Comparison of ENCODE assay signal across 17 cellular contexts in the genomic region with DNA sequence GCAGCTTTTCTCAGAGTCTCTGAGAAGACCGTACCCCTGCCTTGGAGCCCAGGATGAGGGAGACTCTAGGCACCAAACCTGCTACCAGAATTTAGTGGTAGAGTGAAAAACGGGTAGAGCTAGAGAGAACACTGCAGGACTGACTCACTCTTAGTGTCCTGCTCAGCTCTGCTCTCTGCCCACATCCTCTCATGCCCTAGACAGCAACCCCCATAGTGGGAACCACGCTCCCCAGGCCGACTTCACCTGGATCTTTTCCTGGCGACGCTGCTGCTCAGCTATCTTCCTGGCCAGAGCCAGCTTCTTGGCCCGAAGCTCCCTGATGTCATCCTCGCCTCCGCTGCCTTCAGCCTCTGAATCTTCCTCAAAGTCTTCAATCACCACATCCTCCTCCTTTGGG. TPM values are rescaled to one million over a fixed set of nuclear protein-coding genes. Genes with fewer than 3 reads are reported as not detected.
DNase-seq lines count a peak whose midpoint lies in the region; ATAC-seq, FAIRE-seq and TF ChIP-seq lines count a peak whose summit lies in the region.
"Had no signal": no experiment of that assay in that cellular context is flagged by ENCODE, and none has a peak within 500 bp of the region (broad histone marks: within the 10 kb centered on the region; RNA-seq: fewer than 3 reads in every experiment).

No MANE protein-coding gene starts in this region.

- H3K27me3 ChIP-seq in testis, result no peaks in the 10 kb centered on the region
- H3K27me3 ChIP-seq: thyroid gland had no signal

- no peaks in the 10 kb centered on the region for H3K27me3 Mint-ChIP-seq in activated naive CD8-positive, alpha-beta T cell treated with anti-CD3 and anti-CD28 coated beads, Interleukin-2, amount 10 ng/mL, durations not matched to agents 7 days and 5 days
- H3K27me3 Mint-ChIP-seq in activated naive CD8-positive, alpha-beta T cell treated with anti-CD3 and anti-CD28 coated beads for 36 hours, result no peaks in the 10 kb centered on the region
- H3K27me3 Mint-ChIP-seq in activated T-helper 1 cell treated with anti-CD3 and anti-CD28 coated beads, Interleukin-12 subunit alpha, Interleukin-12 subunit beta, Interleukin-2, Interleukin-4 antibody, amounts not matched to agents 30 ng/mL and 10 ng/mL and 1 ng/mL, durations not matched to agents 14 hours and 24 hours and 36 hours (ENCODE audit: insufficient read depth), result no peaks in the 10 kb centered on the region
- H3K27me3 Mint-ChIP-seq: B cell had no signal

- POLR2A ChIA-PET in activated naive CD8-positive, alpha-beta T cell treated with anti-CD3 and anti-CD28 coated beads, Interleukin-2, amount 10 ng/mL, durations not matched to agents 7 days and 5 days (lab: Charles Lee), result interaction anchor here (0.6 to 3.8 kb wide), 6 partner anchors 10 to 148 kb away, joined by 3 to 12 read pairs (median 5); no protein-coding TSS in a partner anchor

- H3K9me3 Mint-ChIP-seq in activated naive CD8-positive, alpha-beta T cell treated with anti-CD3 and anti-CD28 coated beads, Interleukin-2, amount 10 ng/mL, durations not matched to agents 7 days and 5 days, result no peaks in the 10 kb centered on the region
- H3K9me3 Mint-ChIP-seq in activated naive CD8-positive, alpha-beta T cell treated with anti-CD3 and anti-CD28 coated beads for 36 hours, result no peaks in the 10 kb centered on the region
- no peaks in the 10 kb centered on the region for H3K9me3 Mint-ChIP-seq in activated T-helper 1 cell treated with anti-CD3 and anti-CD28 coated beads, Interleukin-12 subunit alpha, Interleukin-12 subunit beta, Interleukin-2, Interleukin-4 antibody, amounts not matched to agents 30 ng/mL and 10 ng/mL and 1 ng/mL, durations not matched to agents 14 hours and 24 hours and 36 hours
- H3K9me3 Mint-ChIP-seq: GM23338 had no signal

- intact Hi-C loops in activated T-helper 1 cell treated with anti-CD3 and anti-CD28 coated beads, Interleukin-12 subunit alpha, Interleukin-12 subunit beta, Interleukin-2, Interleukin-4 antibody, amounts not matched to agents 30 ng/mL and 10 ng/mL and 1 ng/mL, durations not matched to agents 14 hours and 24 hours and 36 hours (cut with micrococcal nuclease), result no loop called here
- intact Hi-C loops in testis (cut with DNase I; ENCODE audit: low total_unique reads), result no loop called here

- no peak for DNase-seq in activated naive CD8-positive, alpha-beta T cell treated with anti-CD3 and anti-CD28 coated beads, Interleukin-2, amount 10 ng/mL, durations not matched to agents 7 days and 5 days
- no peak for DNase-seq in activated naive CD8-positive, alpha-beta T cell treated with anti-CD3 and anti-CD28 coated beads for 36 hours
- DNase-seq in activated T-helper 1 cell treated with anti-CD3 and anti-CD28 coated beads, Interleukin-12 subunit alpha, Interleukin-12 subunit beta, Interleukin-2, Interleukin-4 antibody, amounts not matched to agents 30 ng/mL and 10 ng/mL and 1 ng/mL, durations not matched to agents 14 hours and 24 hours and 36 hours (ENCODE audit: low spot score), result no peak
- DNase-seq in iris pigment epithelial cell (ENCODE audit: low read depth) (peak; percentile 65), testis (no peak), NCI-H748 treated with DMSO at 0.1 percent for 48 hours (lab: John Stamatoyannopoulos, UW) (no peak), GM12892 (ENCODE audit: insufficient read length) (no peak), substantia nigra (lab: John Stamatoyannopoulos, UW) (no peak)
- DNase-seq: KBM-7, NCI-H2107, thyroid gland had no signal

- no peaks in the 10 kb centered on the region for H3K9me3 ChIP-seq in testis
- H3K9me3 ChIP-seq: thyroid gland had no signal

- H3K4me1 Mint-ChIP-seq in activated naive CD8-positive, alpha-beta T cell treated with anti-CD3 and anti-CD28 coated beads, Interleukin-2, amount 10 ng/mL, durations not matched to agents 7 days and 5 days, result peaks cover 43% of the 10 kb centered on the region
- peaks cover 20% of the 10 kb centered on the region for H3K4me1 Mint-ChIP-seq in activated naive CD8-positive, alpha-beta T cell treated with anti-CD3 and anti-CD28 coated beads for 36 hours
- H3K4me1 Mint-ChIP-seq in activated T-helper 1 cell treated with anti-CD3 and anti-CD28 coated beads, Interleukin-12 subunit alpha, Interleukin-12 subunit beta, Interleukin-2, Interleukin-4 antibody, amounts not matched to agents 30 ng/mL and 10 ng/mL and 1 ng/mL, durations not matched to agents 14 hours and 24 hours and 36 hours (ENCODE audit: low read depth), result peaks cover 54% of the 10 kb centered on the region

- H3K4me1 ChIP-seq in testis, result peaks cover 56% of the 10 kb centered on the region

- FAIRE-seq in GM12892 (lab: Jason Lieb, UNC), result no peak
- FAIRE-seq: colon, frontal cortex, TTC549 had no signal

- no peak overlapping the region for H3K4me3 ChIP-seq in testis
- H3K4me3 ChIP-seq: GM23338, lung, thyroid gland had no signal

- peaks cover 51% of the 10 kb centered on the region for H3K36me3 Mint-ChIP-seq in activated naive CD8-positive, alpha-beta T cell treated with anti-CD3 and anti-CD28 coated beads, Interleukin-2, amount 10 ng/mL, durations not matched to agents 7 days and 5 days
- H3K36me3 Mint-ChIP-seq in activated naive CD8-positive, alpha-beta T cell treated with anti-CD3 and anti-CD28 coated beads for 36 hours, result peaks cover 51% of the 10 kb centered on the region
- H3K36me3 Mint-ChIP-seq in activated T-helper 1 cell treated with anti-CD3 and anti-CD28 coated beads, Interleukin-12 subunit alpha, Interleukin-12 subunit beta, Interleukin-2, Interleukin-4 antibody, amounts not matched to agents 30 ng/mL and 10 ng/mL and 1 ng/mL, durations not matched to agents 14 hours and 24 hours and 36 hours (ENCODE audit: low read depth), result peaks cover 34% of the 10 kb centered on the region

- TF ChIP-seq CTCF in testis (IDR thresholded peaks at IDR 0.05), result no peak

- H3K27ac ChIP-seq in testis, result peak overlapping the region; percentile 16 to 82
- H3K27ac ChIP-seq in substantia nigra (ENCODE audit: low read depth, low read length, poor library complexity, severe bottlenecking), result no peak overlapping the region

- H3K4me3 Mint-ChIP-seq in activated naive CD8-positive, alpha-beta T cell treated with anti-CD3 and anti-CD28 coated beads, Interleukin-2, amount 10 ng/mL, durations not matched to agents 7 days and 5 days, result peak overlapping the region; percentile 2
- H3K4me3 Mint-ChIP-seq in activated naive CD8-positive, alpha-beta T cell treated with anti-CD3 and anti-CD28 coated beads for 36 hours, result no peak overlapping the region
- H3K4me3 Mint-ChIP-seq in activated T-helper 1 cell treated with anti-CD3 and anti-CD28 coated beads, Interleukin-12 subunit alpha, Interleukin-12 subunit beta, Interleukin-2, Interleukin-4 antibody, amounts not matched to agents 30 ng/mL and 10 ng/mL and 1 ng/mL, durations not matched to agents 14 hours and 24 hours and 36 hours, result no peak overlapping the region
- H3K4me3 Mint-ChIP-seq: B cell, GM23338 had no signal

- TF ChIP-seq POLR2A in testis (IDR thresholded peaks at IDR 0.05) (no peak), GM12892 (IDR thresholded peaks at IDR 0.05; ENCODE audit: low read depth, low read length) (no peak)

- peak overlapping the region; percentile 81 for H3K27ac Mint-ChIP-seq in activated naive CD8-positive, alpha-beta T cell treated with anti-CD3 and anti-CD28 coated beads, Interleukin-2, amount 10 ng/mL, durations not matched to agents 7 days and 5 days
- H3K27ac Mint-ChIP-seq in activated naive CD8-positive, alpha-beta T cell treated with anti-CD3 and anti-CD28 coated beads for 36 hours, result no peak overlapping the region
- H3K27ac Mint-ChIP-seq in activated T-helper 1 cell treated with anti-CD3 and anti-CD28 coated beads, Interleukin-12 subunit alpha, Interleukin-12 subunit beta, Interleukin-2, Interleukin-4 antibody, amounts not matched to agents 30 ng/mL and 10 ng/mL and 1 ng/mL, durations not matched to agents 14 hours and 24 hours and 36 hours, result peak overlapping the region; percentile 7
- H3K27ac Mint-ChIP-seq: B cell, GM23338 had no signal

- 83 to 97% methylated on average over 9 of the region's 9 CpGs for WGBS in testis, 2 donors

- no peaks in the 10 kb centered on the region for H3K36me3 ChIP-seq in testis (ENCODE audit: low read depth, missing control alignments)

- ATAC-seq in activated naive CD8-positive, alpha-beta T cell treated with anti-CD3 and anti-CD28 coated beads, Interleukin-2, amount 10 ng/mL, durations not matched to agents 7 days and 5 days (ENCODE audit: low read depth), result peak; percentile 72
- ATAC-seq: GM23338 had no signal

RNA-seq across cellular contexts. Expression of gene HIC1, which starts 26.7 kb away (rescaled TPM):
- total RNA-seq in activated naive CD8-positive, alpha-beta T cell treated with anti-CD3 and anti-CD28 coated beads, Interleukin-2, amount 10 ng/mL, durations not matched to agents 7 days and 5 days, result 10 to 100 TPM; 62.1 to 64.3 TPM
- total RNA-seq in activated naive CD8-positive, alpha-beta T cell treated with anti-CD3 and anti-CD28 coated beads for 36 hours, result 10 to 100 TPM; 36.7 to 37.8 TPM
- 45.6 and 47.0 TPM in 2 replicates for total RNA-seq in activated T-helper 1 cell treated with anti-CD3 and anti-CD28 coated beads, Interleukin-12 subunit alpha, Interleukin-12 subunit beta, Interleukin-2, Interleukin-4 antibody, amounts not matched to agents 30 ng/mL and 10 ng/mL and 1 ng/mL, durations not matched to agents 14 hours and 24 hours and 36 hours
- total RNA-seq in testis, result 10 to 100 TPM; 36.1 to 38.4 TPM
- 8.7 TPM for polyA plus RNA-seq in testis (ENCODE audit: insufficient read depth, low read depth, low replicate concordance)
- 8.3 TPM for polyA plus RNA-seq in GM12892 (2012; ENCODE audit: missing spikeins)

RNA-seq across cellular contexts. Expression of gene OVCA2, which starts 39.7 kb away (rescaled TPM):
- 10 to 100 TPM; 32.0 to 35.5 TPM for total RNA-seq in activated naive CD8-positive, alpha-beta T cell treated with anti-CD3 and anti-CD28 coated beads, Interleukin-2, amount 10 ng/mL, durations not matched to agents 7 days and 5 days
- total RNA-seq in activated naive CD8-positive, alpha-beta T cell treated with anti-CD3 and anti-CD28 coated beads for 36 hours, result 10 to 100 TPM; 38.4 to 39.0 TPM
- 43.9 and 44.0 TPM in 2 replicates for total RNA-seq in activated T-helper 1 cell treated with anti-CD3 and anti-CD28 coated beads, Interleukin-12 subunit alpha, Interleukin-12 subunit beta, Interleukin-2, Interleukin-4 antibody, amounts not matched to agents 30 ng/mL and 10 ng/mL and 1 ng/mL, durations not matched to agents 14 hours and 24 hours and 36 hours
- total RNA-seq in testis, result 10 to 100 TPM; 46.3 to 55.1 TPM
- 46.3 TPM for polyA plus RNA-seq in testis (ENCODE audit: insufficient read depth, low read depth, low replicate concordance)
- 19.0 TPM for polyA plus RNA-seq in GM12892 (2012; ENCODE audit: missing spikeins)

RNA-seq across cellular contexts. Expression of gene DPH1, which starts 51.6 kb away (rescaled TPM):
- total RNA-seq in activated naive CD8-positive, alpha-beta T cell treated with anti-CD3 and anti-CD28 coated beads, Interleukin-2, amount 10 ng/mL, durations not matched to agents 7 days and 5 days, result 10 to 100 TPM; 45.7 to 46.4 TPM
- total RNA-seq in activated naive CD8-positive, alpha-beta T cell treated with anti-CD3 and anti-CD28 coated beads for 36 hours, result 10 to 100 TPM; 34.7 to 35.3 TPM
- 49.4 and 61.3 TPM in 2 replicates for total RNA-seq in activated T-helper 1 cell treated with anti-CD3 and anti-CD28 coated beads, Interleukin-12 subunit alpha, Interleukin-12 subunit beta, Interleukin-2, Interleukin-4 antibody, amounts not matched to agents 30 ng/mL and 10 ng/mL and 1 ng/mL, durations not matched to agents 14 hours and 24 hours and 36 hours
- 10 to 100 TPM; 91.9 to 93.3 TPM for total RNA-seq in testis
- polyA plus RNA-seq in testis (ENCODE audit: insufficient read depth, low read depth, low replicate concordance), result 32.6 TPM
- 16.9 TPM for polyA plus RNA-seq in GM12892 (2012; ENCODE audit: missing spikeins)

RNA-seq across cellular contexts. Expression of gene RTN4RL1, which starts 56.4 kb away (rescaled TPM):
- under 1 TPM; 0.22 to 0.45 TPM for total RNA-seq in activated naive CD8-positive, alpha-beta T cell treated with anti-CD3 and anti-CD28 coated beads, Interleukin-2, amount 10 ng/mL, durations not matched to agents 7 days and 5 days
- under 1 TPM; 0.64 to 0.80 TPM for total RNA-seq in activated naive CD8-positive, alpha-beta T cell treated with anti-CD3 and anti-CD28 coated beads for 36 hours
- 1.0 TPM in 2 replicates for total RNA-seq in activated T-helper 1 cell treated with anti-CD3 and anti-CD28 coated beads, Interleukin-12 subunit alpha, Interleukin-12 subunit beta, Interleukin-2, Interleukin-4 antibody, amounts not matched to agents 30 ng/mL and 10 ng/mL and 1 ng/mL, durations not matched to agents 14 hours and 24 hours and 36 hours
- 1 to 10 TPM; 1.7 to 1.8 TPM for total RNA-seq in testis
- polyA plus RNA-seq in testis (ENCODE audit: insufficient read depth, low read depth, low replicate concordance), result 1.8 TPM
- polyA plus RNA-seq in GM12892 (2012; ENCODE audit: missing spikeins), result not detected
- polyA plus RNA-seq: GM23338 had no signal
